Comparison of ENCODE assay signal across 24 cellular contexts in genomic region chr11:58691675-58692074, GRCh38. TPM values are rescaled to one million over a fixed set of nuclear protein-coding genes. Genes with fewer than 3 reads are reported as not detected.
"Had no signal": no experiment of that assay in that cellular context is flagged by ENCODE, and none has a peak within 500 bp of the region (broad histone marks: within the 10 kb centered on the region; RNA-seq: fewer than 3 reads in every experiment).

No MANE protein-coding gene starts in this region.

- H2AFZ ChIP-seq: neural progenitor cell, parathyroid adenoma had no signal

- H3K4me1 ChIP-seq: neural progenitor cell, parathyroid adenoma, psoas muscle, right lobe of liver, sigmoid colon, stomach, thyroid gland, tibial nerve, upper lobe of left lung, vagina had no signal

- H3K9me3 ChIP-seq: ovary, psoas muscle, right lobe of liver, sigmoid colon, stomach, thoracic aorta, thyroid gland, tibial nerve, upper lobe of left lung, vagina had no signal

- H3K4me2 ChIP-seq: neural progenitor cell had no signal

- DNase-seq: natural killer cell; occipital lobe; ovary; posterior cingulate gyrus; psoas muscle; right cardiac atrium; right lobe of liver; sigmoid colon; small intestine; stimulated activated CD4-positive, alpha-beta T cell treated with anti-CD3 and anti-CD28 coated beads, Interleukin-15, amount 100 ng/mL, for 24 hours; stimulated activated CD4-positive, alpha-beta T cell treated with anti-CD3 and anti-CD28 coated beads, Interleukin-2, amount 100 ng/mL, for 24 hours; stimulated activated CD4-positive, alpha-beta T cell treated with anti-CD3 and anti-CD28 coated beads, Interleukin-2, amount 100 ng/mL, for 48 hours; stimulated activated CD4-positive, alpha-beta T cell treated with anti-CD3 and anti-CD28 coated beads, Interleukin-4, amount 100 ng/mL, for 24 hours; stimulated activated naive B cell treated with anti-CD40 and anti-IgM and Interleukin-4, amounts not matched to agents 10 μg/mL and 1 μg/mL and 100 μg/mL, for 72 hours; stimulated activated naive CD4-positive, alpha-beta T cell treated with Interleukin-2 at 50 U/mL for 16 hours; stomach; thyroid gland; upper lobe of left lung had no signal

- H3K9ac ChIP-seq: neural progenitor cell, parathyroid adenoma had no signal

- H3K27ac ChIP-seq: neural progenitor cell, ovary, parathyroid adenoma, psoas muscle, right lobe of liver, sigmoid colon, stomach, thoracic aorta, thyroid gland, tibial nerve, upper lobe of left lung, vagina had no signal

- H3K36me3 ChIP-seq: neural progenitor cell, ovary, right lobe of liver, sigmoid colon, stomach, thoracic aorta, thyroid gland, tibial nerve, upper lobe of left lung, vagina had no signal

- H3K79me2 ChIP-seq: parathyroid adenoma had no signal

- H3K27me3 ChIP-seq: neural progenitor cell, ovary, right lobe of liver, sigmoid colon, stomach, thyroid gland, tibial nerve, upper lobe of left lung, vagina had no signal

- H3K4me3 ChIP-seq: neural progenitor cell, ovary, psoas muscle, right lobe of liver, sigmoid colon, stomach, thoracic aorta, thyroid gland, tibial nerve, upper lobe of left lung, vagina had no signal

RNA-seq across cellular contexts. Expression of gene GLYAT, which starts 40.1 kb away (rescaled TPM):
- polyA plus RNA-seq: neural cell, ovary, small intestine, stomach had no signal
